In the genomic region with DNA sequence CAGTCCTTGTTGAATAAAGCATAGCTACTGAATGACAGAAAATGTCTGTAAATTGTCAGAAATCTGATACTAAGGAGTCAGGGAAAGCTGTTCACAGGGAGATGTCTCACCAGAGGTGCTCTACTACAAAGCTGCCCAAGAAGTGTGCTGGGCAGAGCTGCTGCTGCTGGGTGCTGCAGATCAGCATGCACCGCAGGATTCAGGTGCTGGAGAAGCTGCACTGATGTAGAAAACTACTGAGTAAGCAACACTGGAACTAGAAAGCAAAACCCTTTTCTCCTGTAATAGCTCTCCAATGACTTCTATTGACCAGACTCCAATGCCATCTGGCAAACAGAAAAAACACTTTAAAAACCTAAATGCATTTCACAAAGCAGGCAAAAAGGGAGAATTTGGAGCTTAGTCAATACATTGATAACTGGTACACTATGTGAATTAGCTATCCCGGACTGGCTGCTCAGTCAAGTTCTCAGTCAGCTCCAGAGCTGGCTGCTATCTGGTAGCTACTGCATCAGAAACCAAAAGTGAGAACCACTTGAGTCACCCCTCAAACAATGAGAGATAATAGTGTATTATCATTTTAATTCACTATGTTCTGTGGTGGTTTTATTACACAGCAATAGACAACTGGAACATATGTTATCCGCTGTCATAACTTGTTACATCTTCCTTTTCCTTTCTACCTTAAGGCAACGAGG, we compare ENCODE assay signal across 1 cellular context.
TF ChIP-seq lines count a peak whose summit lies in the region.

No MANE protein-coding gene starts in this region.

TF ChIP-seq in WTC11, 78 proteins besides CTCF, POLR2A, EP300 and RAD21 (continued from another document):
- TF ChIP-seq GABPB1 (CRISPR knock-in tag; IDR thresholded peaks at IDR 0.05) (no peak), ZNF219 (CRISPR knock-in tag; IDR thresholded peaks at IDR 0.05; ENCODE audit: borderline replicate concordance) (no peak)
